Comparison of ENCODE assay signal across 30 cellular contexts in the genomic region with DNA sequence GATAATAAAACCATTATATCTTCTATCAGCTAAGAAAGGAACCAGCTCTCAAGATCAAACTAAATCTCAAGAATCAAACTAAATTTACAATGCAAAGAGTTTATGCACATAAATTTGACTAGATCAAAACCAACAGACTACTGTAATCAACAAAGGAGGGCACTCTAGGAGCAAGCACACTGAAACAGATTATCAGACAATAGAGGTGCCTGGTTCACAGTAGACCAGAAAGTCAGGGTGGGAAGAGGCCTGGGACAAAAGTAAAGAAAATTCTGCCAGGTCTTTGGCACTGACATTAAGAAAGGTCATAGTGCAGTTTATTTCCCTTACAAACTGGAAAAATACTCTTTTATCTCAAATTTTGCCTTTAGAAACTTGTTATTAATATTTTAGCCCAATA.
DNase-seq lines count a peak whose midpoint lies in the region; ATAC-seq, FAIRE-seq and TF ChIP-seq lines count a peak whose summit lies in the region.
"Had no signal": no experiment of that assay in that cellular context is flagged by ENCODE, and none has a peak within 500 bp of the region (broad histone marks: within the 10 kb centered on the region; RNA-seq: fewer than 3 reads in every experiment).

No MANE protein-coding gene starts in this region.

- H3K4me1 ChIP-seq in cardiac muscle cell (ENCODE audit: low read depth) (peaks cover 5% of the 10 kb centered on the region), endothelial cell of umbilical vein (ENCODE audit: control insufficient read depth, extremely low read depth, insufficient read depth, low read length) (no peaks in the 10 kb centered on the region)
- H3K4me1 ChIP-seq: BE2C had no signal

- ATAC-seq in Right ventricle myocardium superior (ENCODE audit: poor library complexity) (no peak), HG03520 (IDR thresholded peaks at IDR 0.05; ENCODE audit: unreplicated experiment) (no peak), GM18517 (IDR thresholded peaks at IDR 0.05; ENCODE audit: unreplicated experiment) (no peak)

- H3K9ac ChIP-seq in SK-N-MC (ENCODE audit: insufficient read length) = peak overlapping the region; percentile 42
- no peak overlapping the region for H3K9ac ChIP-seq in endothelial cell of umbilical vein (replicated peaks; ENCODE audit: extremely low read depth, insufficient read depth, low read length)

- H3K4me2 ChIP-seq in endothelial cell of umbilical vein (ENCODE audit: insufficient read depth, low read length) = no peak overlapping the region

- no peak for FAIRE-seq in endothelial cell of umbilical vein (lab: Jason Lieb, UNC)
- FAIRE-seq in GM12892 (lab: Jason Lieb, UNC) = no peak
- FAIRE-seq: GM12891, HTR-8/SVneo had no signal

- intact Hi-C loops in Right ventricle myocardium superior (cut with DNase I) (no loop called here), endothelial cell of umbilical vein (cut with micrococcal nuclease) (no loop called here)

- no peak overlapping the region for H2AFZ ChIP-seq in endothelial cell of umbilical vein (ENCODE audit: low read depth, low read length)

- DNase-seq in cardiac muscle cell (ENCODE audit: low read depth in 1 of 2, low spot score in 1 of 2) = no peak
- DNase-seq in Right ventricle myocardium superior = no peak
- DNase-seq in SK-N-MC (ENCODE audit: low read depth, low spot score) = no peak
- peak; percentile 6 for DNase-seq in endothelial cell of umbilical vein (ENCODE audit: low read depth, low spot score)
- DNase-seq in central memory CD4-positive, alpha-beta T cell = no peak
- DNase-seq in GM12892 (ENCODE audit: insufficient read length) = no peak
- DNase-seq: 8988T; ACHN; BE2C; CD8-positive, alpha-beta memory T cell; DMS 273 treated with DMSO at 0.1 percent for 48 hours; DMS79; EL; GDM1; IMR-90; KG1; MG63; NCI-H1105 treated with DMSO at 0.1 percent for 48 hours; NCI-H146; NCI-H1930; NCI-H2107; NCI-H524; NCI-H82; NK-92 treated with Interleukin-12 subunit alpha and Interleukin-12 subunit beta, amount 100 ng/mL, for 24 hours; RPMI8226; SHP77 had no signal

- no TSS peak for BruUV-seq in endothelial cell of umbilical vein (replicated peaks; lab: Mats Ljungman, UMichigan)

- H3K9me3 ChIP-seq in cardiac muscle cell (ENCODE audit: low read depth) = no peaks in the 10 kb centered on the region
- H3K9me3 ChIP-seq in SK-N-MC (ENCODE audit: low read depth, low read length) = no peaks in the 10 kb centered on the region
- H3K9me3 ChIP-seq in endothelial cell of umbilical vein (replicated peaks; ENCODE audit: control insufficient read depth, insufficient read depth, low read length) = no peaks in the 10 kb centered on the region
- H3K9me3 ChIP-seq: BE2C, MG63 had no signal

- no peak for TF ChIP-seq CTCF in cardiac muscle cell (IDR thresholded peaks at IDR 0.05; ENCODE audit: low read depth, low read length)
- no peak for TF ChIP-seq CTCF in endothelial cell of umbilical vein (IDR thresholded peaks at IDR 0.05; ENCODE audit: extremely low read depth in 1 of 2, insufficient read depth in 1 of 2, low read depth in 1 of 2, low read length in 2 of 2)

- peaks cover 3% of the 10 kb centered on the region for H3K79me2 ChIP-seq in endothelial cell of umbilical vein (ENCODE audit: control insufficient read depth, insufficient read depth, low read length)

- H4K20me1 ChIP-seq in endothelial cell of umbilical vein (replicated peaks; ENCODE audit: control insufficient read depth, extremely low read depth, insufficient read depth, low read length) = no peaks in the 10 kb centered on the region

- POLR2A ChIA-PET in endothelial cell of umbilical vein (lab: Charles Lee) = no interaction called here

- H3K4me3 ChIP-seq in cardiac muscle cell (no peak overlapping the region), SK-N-MC (no peak overlapping the region), endothelial cell of umbilical vein (replicated peaks in 1 of 3; ENCODE audit: insufficient read depth in 1 of 3, low read depth in 1 of 3, low read length in 3 of 3) (no peak overlapping the region)
- H3K4me3 ChIP-seq: MG63 had no signal

- dilution Hi-C loops in endothelial cell of umbilical vein (cut with MboI; ENCODE audit: extremely low pct_ligation_motif_present, low sequenced_read_pairs) = no loop called here

- CTCF ChIA-PET in endothelial cell of umbilical vein (lab: Charles Lee) = interaction anchor here (1.0 to 1.3 kb wide), 2 partner anchors 66 kb away, joined by 3 to 7 read pairs; no protein-coding TSS in a partner anchor

- no peaks in the 10 kb centered on the region for H3K9me1 ChIP-seq in endothelial cell of umbilical vein (replicated peaks; ENCODE audit: control insufficient read depth, extremely low read depth, insufficient read depth, low read length)

- H3K27me3 ChIP-seq in cardiac muscle cell = no peaks in the 10 kb centered on the region
- no peaks in the 10 kb centered on the region for H3K27me3 ChIP-seq in endothelial cell of umbilical vein (ENCODE audit: control insufficient read depth in 2 of 2, insufficient read depth in 2 of 2, low read length in 2 of 2)
- H3K27me3 ChIP-seq: BE2C, MG63 had no signal

- H3K27ac ChIP-seq in cardiac muscle cell (peak overlapping the region; percentile 24), SK-N-MC (peak overlapping the region; percentile 99), endothelial cell of umbilical vein (ENCODE audit: insufficient read depth, low read depth, low read length) (no peak overlapping the region)

- TF ChIP-seq POLR2A in endothelial cell of umbilical vein (IDR thresholded peaks at IDR 0.05; ENCODE audit: low read depth, low read length) (no peak), GM12892 (IDR thresholded peaks at IDR 0.05; ENCODE audit: low read depth, low read length) (no peak)

- peaks cover 7% of the 10 kb centered on the region for H3K36me3 ChIP-seq in cardiac muscle cell
- H3K36me3 ChIP-seq in SK-N-MC (ENCODE audit: insufficient read depth, low read length) = peaks cover 34% of the 10 kb centered on the region
- H3K36me3 ChIP-seq in endothelial cell of umbilical vein (ENCODE audit: control insufficient read depth in 2 of 2, extremely low read depth in 1 of 2, insufficient read depth in 2 of 2, low read length in 2 of 2) = peaks cover 0 to 4% of the 10 kb centered on the region in 2 experiments
- H3K36me3 ChIP-seq: BE2C had no signal

TF ChIP-seq in endothelial cell of umbilical vein, 7 proteins besides CTCF, POLR2A, EP300 and RAD21:
- TF ChIP-seq EZH2 (IDR thresholded peaks at IDR 0.05; ENCODE audit: borderline replicate concordance, low read depth, low read length, severe bottlenecking) (no peak), FOS (IDR thresholded peaks at IDR 0.05; ENCODE audit: borderline replicate concordance, insufficient read depth, low read length) (no peak), JUN (IDR thresholded peaks at IDR 0.05; ENCODE audit: borderline replicate concordance, insufficient read depth, insufficient read length, low read depth) (no peak), POLR2AphosphoS5 (IDR thresholded peaks at IDR 0.05; ENCODE audit: insufficient read depth, low read depth, low read length) (no peak), MYC (IDR thresholded peaks at IDR 0.05; ENCODE audit: low read depth, low read length) (no peak), GATA2 (IDR thresholded peaks at IDR 0.05; ENCODE audit: insufficient read depth, insufficient read length, low read depth, low read length) (no peak)
- TF ChIP-seq, protein P1, sequence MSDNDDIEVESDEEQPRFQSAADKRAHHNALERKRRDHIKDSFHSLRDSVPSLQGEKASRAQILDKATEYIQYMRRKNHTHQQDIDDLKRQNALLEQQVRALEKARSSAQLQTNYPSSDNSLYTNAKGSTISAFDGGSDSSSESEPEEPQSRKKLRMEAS (IDR thresholded peaks at IDR 0.05; ENCODE audit: insufficient read depth, insufficient read length) = no peak
